ENCODE assay signal across 8 cellular contexts in the genomic region with DNA sequence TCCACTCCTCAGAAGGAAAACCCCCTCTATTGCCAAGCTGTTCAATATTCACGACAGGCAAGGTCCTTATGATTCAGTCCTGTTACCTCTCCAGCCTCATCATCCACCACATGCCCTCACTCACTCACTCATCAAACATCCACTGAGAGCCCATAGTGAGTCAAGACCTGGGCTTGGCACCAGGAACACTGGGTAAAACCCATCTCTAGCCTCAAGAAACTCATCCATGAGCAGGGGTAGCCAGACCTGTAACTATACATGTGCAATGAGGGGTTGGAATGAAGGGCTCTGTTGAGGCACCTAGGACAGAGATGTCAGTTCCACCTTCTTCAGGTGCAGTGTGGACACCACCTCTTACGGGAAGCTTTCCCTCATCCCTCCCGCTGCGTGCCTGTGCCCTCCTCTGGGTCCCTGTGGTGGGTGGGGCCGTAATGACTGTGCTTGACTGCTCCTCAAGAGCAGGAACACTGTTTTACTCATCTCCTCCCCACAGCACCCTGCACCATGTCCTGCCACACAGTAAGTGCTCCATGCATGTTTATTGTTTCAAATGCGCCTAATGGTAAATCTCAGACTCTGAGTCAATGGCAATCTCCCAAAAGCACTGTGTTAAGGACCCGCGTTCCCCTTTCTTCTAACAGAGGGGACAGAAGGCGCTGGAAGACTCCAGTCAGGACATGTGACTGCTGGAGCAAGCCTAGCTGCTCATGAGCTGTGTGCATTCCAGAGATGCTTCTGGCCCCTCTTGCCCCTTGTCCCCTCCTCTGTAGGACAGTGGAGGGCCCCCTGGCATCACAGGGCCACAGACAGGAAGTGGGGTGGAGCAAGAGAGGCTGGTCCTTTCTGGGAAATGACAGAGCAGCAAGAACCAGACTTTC.
DNase-seq lines count a peak whose midpoint lies in the region; ATAC-seq and TF ChIP-seq lines count a peak whose summit lies in the region.

No MANE protein-coding gene starts in this region.

- H3K27me3 ChIP-seq in BLaER1 treated with 17β-estradiol and CSF1 and Interleukin-3, amounts not matched to agents 10 nM and 100 nM, result no peaks in the 10 kb centered on the region
- H3K27me3 ChIP-seq in effector memory CD4-positive, alpha-beta T cell (replicated peaks; ENCODE audit: control insufficient read depth, insufficient read depth, low read length, poor library complexity, severe bottlenecking), result no peaks in the 10 kb centered on the region

- peaks cover 0 to 45% (median 22%) of the 10 kb centered on the region in 11 experiments; a peak in 16 of 22 replicates for H4K20me1 ChIP-seq in BLaER1 treated with 17β-estradiol and CSF1 and Interleukin-3, amounts not matched to agents 10 nM and 100 nM

- peak overlapping the region; percentile 67 to 90 (median 78) for H3K4me2 ChIP-seq in BLaER1 treated with 17β-estradiol and CSF1 and Interleukin-3, amounts not matched to agents 10 nM and 100 nM

- H3K9me3 ChIP-seq in BLaER1 treated with 17β-estradiol and CSF1 and Interleukin-3, amounts not matched to agents 10 nM and 100 nM (replicated peaks in 1 of 11), result peaks cover 24 to 48% (median 29%) of the 10 kb centered on the region in 11 experiments
- H3K9me3 ChIP-seq in effector memory CD4-positive, alpha-beta T cell (ENCODE audit: control insufficient read depth, low read length), result no peaks in the 10 kb centered on the region

- H3K36me3 ChIP-seq in BLaER1 treated with 17β-estradiol and CSF1 and Interleukin-3, amounts not matched to agents 10 nM and 100 nM, result peaks cover 24 to 81% (median 60%) of the 10 kb centered on the region in 11 experiments
- no peaks in the 10 kb centered on the region for H3K36me3 ChIP-seq in effector memory CD4-positive, alpha-beta T cell (ENCODE audit: control insufficient read depth, insufficient read depth, low read length)

- peak overlapping the region in 5 of 11 experiments; percentile 35 to 61 (median 44); a peak in 3 of 22 replicates for H3K9ac ChIP-seq in BLaER1 treated with 17β-estradiol and CSF1 and Interleukin-3, amounts not matched to agents 10 nM and 100 nM

- 0 out of 20 replicates have a peak overlapping the region, but pooled peaks of 1 of the 10 experiments have one; percentile 8 for H3K4me3 ChIP-seq in BLaER1 treated with 17β-estradiol and CSF1 and Interleukin-3, amounts not matched to agents 10 nM and 100 nM
- H3K4me3 ChIP-seq in fibroblast of pulmonary artery (replicated peaks; ENCODE audit: low read depth, low read length), result no peak overlapping the region
- no peak overlapping the region for H3K4me3 ChIP-seq in effector memory CD4-positive, alpha-beta T cell (ENCODE audit: insufficient read depth, low read depth, low read length, poor library complexity, severe bottlenecking)

- TF ChIP-seq CTCF in VCaP (conservative IDR thresholded peaks at IDR 0.05) (no peak), fibroblast of pulmonary artery (IDR thresholded peaks at IDR 0.05; ENCODE audit: low read length, missing control alignments) (no peak)

- H3K27ac ChIP-seq in BLaER1 treated with 17β-estradiol and CSF1 and Interleukin-3, amounts not matched to agents 10 nM and 100 nM, result peak overlapping the region in 9 of 11 experiments; percentile 24 to 79 (median 67); a peak in 15 of 22 replicates
- H3K27ac ChIP-seq in VCaP, result peak overlapping the region; percentile 98
- H3K27ac ChIP-seq in effector memory CD4-positive, alpha-beta T cell (ENCODE audit: insufficient read depth, low read length, poor library complexity, severe bottlenecking), result no peak overlapping the region

- peak; percentile 29 for ATAC-seq in GM21515 (IDR thresholded peaks at IDR 0.05; ENCODE audit: unreplicated experiment)

- DNase-seq in fibroblast of pulmonary artery (ENCODE audit: low read depth) (peak; percentile 54), NCI-H2029 (lab: John Stamatoyannopoulos, UW) (no peak), KG1 (lab: John Stamatoyannopoulos, UW) (no peak)
- DNase-seq in stimulated activated CD4-positive, alpha-beta T cell treated with anti-CD3 and anti-CD28 coated beads, Interleukin-2, amount 100 ng/mL, for 48 hours, result peak; percentile 44 to 50
- no peak for DNase-seq in effector memory CD4-positive, alpha-beta T cell

- peaks cover 32 to 59% (median 46%) of the 10 kb centered on the region in 10 experiments for H3K4me1 ChIP-seq in BLaER1 treated with 17β-estradiol and CSF1 and Interleukin-3, amounts not matched to agents 10 nM and 100 nM
- H3K4me1 ChIP-seq in effector memory CD4-positive, alpha-beta T cell (ENCODE audit: control insufficient read depth, insufficient read depth, low read length, poor library complexity, severe bottlenecking), result peaks cover 12% of the 10 kb centered on the region

Comparison
In these comparisons a context has a peak if more than half of its experiments do, and no peak if none do; other contexts are left out.
1. DNase-seq: peak in fibroblast of pulmonary artery (single experiment) and stimulated activated CD4-positive, alpha-beta T cell treated with anti-CD3 and anti-CD28 coated beads, Interleukin-2, amount 100 ng/mL, for 48 hours (2 of 2); none in NCI-H2029 (single experiment), effector memory CD4-positive, alpha-beta T cell (0 of 3) and KG1 (single experiment).